Comparison of ENCODE assay signal across 10 cellular contexts in the genomic region with DNA sequence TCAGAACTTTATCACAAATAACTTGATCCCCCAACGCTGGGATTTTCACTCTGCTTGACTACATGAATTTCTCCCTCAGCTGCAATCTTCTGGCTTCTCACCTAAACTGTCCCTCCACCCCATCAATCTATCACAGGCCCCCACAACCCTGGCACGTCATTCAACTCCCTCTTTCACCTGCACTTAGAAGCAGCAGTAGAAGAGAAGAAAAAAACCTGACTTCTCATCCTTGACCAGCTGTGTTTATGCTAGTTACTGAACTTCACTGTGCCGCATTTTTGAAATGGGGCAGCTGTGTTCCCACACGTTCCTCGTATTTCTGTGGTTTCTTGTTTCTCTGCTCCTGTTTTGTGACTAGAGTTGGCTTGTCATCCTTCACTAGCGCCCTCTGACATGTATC. TPM values are rescaled to one million over a fixed set of nuclear protein-coding genes. Genes with fewer than 3 reads are reported as not detected.
DNase-seq lines count a peak whose midpoint lies in the region; ATAC-seq and TF ChIP-seq lines count a peak whose summit lies in the region.
"Had no signal": no experiment of that assay in that cellular context is flagged by ENCODE, and none has a peak within 500 bp of the region (broad histone marks: within the 10 kb centered on the region; RNA-seq: fewer than 3 reads in every experiment).

No MANE protein-coding gene starts in this region.

- H3K9me3 Mint-ChIP-seq in activated B cell treated with CpG ODN at 0.5 μM for 24 hours (no peaks in the 10 kb centered on the region), nephron progenitor cell (no peaks in the 10 kb centered on the region)
- H3K9me3 Mint-ChIP-seq: stimulated activated naive CD8-positive, alpha-beta T cell treated with anti-CD3 and anti-CD28 coated beads, Interleukin-15, Interleukin-2, amounts not matched to agents 100 ng/mL and 50 ng/mL, for 24 hours had no signal

- peaks cover 23% of the 10 kb centered on the region for H3K4me1 Mint-ChIP-seq in activated B cell treated with CpG ODN at 0.5 μM for 24 hours
- H3K4me1 Mint-ChIP-seq in nephron progenitor cell = peaks cover 25% of the 10 kb centered on the region

- no peaks in the 10 kb centered on the region for H3K27me3 Mint-ChIP-seq in activated B cell treated with CpG ODN at 0.5 μM for 24 hours
- H3K27me3 Mint-ChIP-seq in nephron progenitor cell (ENCODE audit: low read depth, poor library complexity) = no peaks in the 10 kb centered on the region
- H3K27me3 Mint-ChIP-seq: stimulated activated naive CD8-positive, alpha-beta T cell treated with anti-CD3 and anti-CD28 coated beads, Interleukin-15, Interleukin-2, amounts not matched to agents 100 ng/mL and 50 ng/mL, for 24 hours had no signal

- DNase-seq in activated B cell treated with CpG ODN at 0.5 μM for 24 hours (no peak), nephron progenitor cell (peak; percentile 6), GF-D8 (lab: John Stamatoyannopoulos, UW) (no peak), NK-92 (lab: John Stamatoyannopoulos, UW; ENCODE audit: unreplicated experiment) (no peak)
- no peak for DNase-seq in stimulated activated naive CD4-positive, alpha-beta T cell treated with Interleukin-2 at 50 U/mL for 16 hours (lab: John Stamatoyannopoulos, UW)
- DNase-seq: psoas muscle had no signal

- ATAC-seq in GM18511 (IDR thresholded peaks at IDR 0.05; ENCODE audit: unreplicated experiment) (peak; percentile 74), HG02763 (IDR thresholded peaks at IDR 0.05; ENCODE audit: unreplicated experiment) (peak; percentile 50), activated B cell treated with CpG ODN at 0.5 μM for 24 hours (ENCODE audit: low read depth) (no peak), GM19467 (IDR thresholded peaks at IDR 0.05; ENCODE audit: unreplicated experiment) (no peak)
- ATAC-seq: psoas muscle had no signal

- POLR2A ChIA-PET in activated B cell treated with CpG ODN at 0.5 μM for 24 hours (lab: Charles Lee) = interaction anchor here (1.0 kb wide), 2 partner anchors 34 to 79 kb away, joined by 3 to 11 read pairs; no protein-coding TSS in a partner anchor

- intact Hi-C loops in activated B cell treated with CpG ODN at 0.5 μM for 24 hours (cut with micrococcal nuclease) = no loop called here

- no peak for TF ChIP-seq CTCF in activated B cell treated with CpG ODN at 0.5 μM for 24 hours (IDR thresholded peaks at IDR 0.05)
- no peak for TF ChIP-seq CTCF in nephron progenitor cell (IDR thresholded peaks at IDR 0.05)

- H3K36me3 Mint-ChIP-seq in activated B cell treated with CpG ODN at 0.5 μM for 24 hours (ENCODE audit: low read depth) (peaks cover 2% of the 10 kb centered on the region), nephron progenitor cell (ENCODE audit: low read depth) (no peaks in the 10 kb centered on the region)

- CTCF ChIA-PET in activated B cell treated with CpG ODN at 0.5 μM for 24 hours (lab: Charles Lee) = interaction anchor here (1.3 kb wide), 1 partner anchor 35 kb away, joined by 4 read pairs; a partner anchor contains a TSS

- H3K27ac Mint-ChIP-seq in activated B cell treated with CpG ODN at 0.5 μM for 24 hours (peak overlapping the region; percentile 13), nephron progenitor cell (peak overlapping the region; percentile 46)
- H3K27ac Mint-ChIP-seq: stimulated activated naive CD8-positive, alpha-beta T cell treated with anti-CD3 and anti-CD28 coated beads, Interleukin-15, Interleukin-2, amounts not matched to agents 100 ng/mL and 50 ng/mL, for 24 hours had no signal

- H3K4me3 Mint-ChIP-seq in activated B cell treated with CpG ODN at 0.5 μM for 24 hours (no peak overlapping the region), nephron progenitor cell (peak overlapping the region; percentile 2)
- H3K4me3 Mint-ChIP-seq: stimulated activated naive CD8-positive, alpha-beta T cell treated with anti-CD3 and anti-CD28 coated beads, Interleukin-15, Interleukin-2, amounts not matched to agents 100 ng/mL and 50 ng/mL, for 24 hours had no signal

RNA-seq across cellular contexts. Expression of a gene that starts 35.0 kb away (rescaled TPM):
- 66.3 and 74.5 TPM in 2 replicates for total RNA-seq in activated B cell treated with CpG ODN at 0.5 μM for 24 hours

Comparison
In these comparisons a context has a peak if more than half of its experiments do, and no peak if none do; other contexts are left out.
1. ATAC-seq: peak in GM18511 (single experiment) and HG02763 (single experiment); none in activated B cell treated with CpG ODN at 0.5 μM for 24 hours (single experiment) and GM19467 (single experiment).